6 cellular contexts compared by ENCODE assay signal in genomic region chr2:165082479-165082878, GRCh38.
"Had no signal": no experiment of that assay in that cellular context is flagged by ENCODE, and none has a peak within 500 bp of the region (broad histone marks: within the 10 kb centered on the region; RNA-seq: fewer than 3 reads in every experiment).

No MANE protein-coding gene starts in this region.

- H3K9me3 Mint-ChIP-seq: HFFc6 had no signal

- H3K27me3 Mint-ChIP-seq: IgD-negative memory B cell had no signal

- ATAC-seq: GM23338 had no signal

- H3K27ac Mint-ChIP-seq: GM23338, H9, HFFc6, IgD-negative memory B cell had no signal

- H3K4me3 ChIP-seq: GM23338 had no signal

- H3K4me3 Mint-ChIP-seq: GM23338, H9, HFFc6, IgD-negative memory B cell had no signal

- DNase-seq: H9, HCEC 1CT, HFFc6, KBM-7 had no signal
